Comparison of ENCODE assay signal across 11 cellular contexts in the genomic region with DNA sequence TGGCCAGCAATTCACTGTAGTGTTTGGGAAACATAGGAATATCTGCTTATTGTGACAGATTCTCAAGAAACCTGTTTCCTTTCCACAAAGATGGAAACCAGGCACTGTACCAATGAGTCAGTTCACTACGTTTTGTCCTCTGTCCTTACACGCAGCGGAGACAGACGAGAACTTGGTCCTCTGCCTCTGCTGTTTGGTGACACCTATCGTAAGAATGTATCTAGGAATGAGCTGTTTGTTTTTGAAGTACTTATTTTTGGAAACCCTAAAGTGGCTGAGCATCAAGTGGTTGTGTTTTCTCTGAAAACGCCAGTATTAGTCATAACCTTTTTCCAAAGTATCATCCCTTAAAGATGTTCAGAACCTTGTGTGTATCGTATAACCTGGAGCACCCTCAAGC.
DNase-seq lines count a peak whose midpoint lies in the region; ATAC-seq and TF ChIP-seq lines count a peak whose summit lies in the region.
"Had no signal": no experiment of that assay in that cellular context is flagged by ENCODE, and none has a peak within 500 bp of the region (broad histone marks: within the 10 kb centered on the region; RNA-seq: fewer than 3 reads in every experiment).

No MANE protein-coding gene starts in this region.

- H3K36me3 ChIP-seq in hepatocyte (replicated peaks; ENCODE audit: insufficient read depth, low read depth), result no peaks in the 10 kb centered on the region
- peaks cover 80% of the 10 kb centered on the region for H3K36me3 ChIP-seq in upper lobe of right lung

- intact Hi-C loops in activated CD4-positive, alpha-beta T cell treated with anti-CD3 and anti-CD28 coated beads for 36 hours (cut with DNase I, micrococcal nuclease), result no loop called here
- intact Hi-C loops in upper lobe of right lung (cut with DNase I), result no loop called here

- H3K27me3 Mint-ChIP-seq in activated CD4-positive, alpha-beta T cell treated with anti-CD3 and anti-CD28 coated beads for 36 hours, result no peaks in the 10 kb centered on the region

- TF ChIP-seq CTCF in hepatocyte (IDR thresholded peaks at IDR 0.05; ENCODE audit: poor library complexity) (no peak), upper lobe of right lung (IDR thresholded peaks at IDR 0.05) (no peak)

- 84% methylated on average over 7 of the region's 7 CpGs for WGBS in hepatocyte (ENCODE audit: low lambda C conversion rate, missing lambda C conversion rate)

- H4K20me1 ChIP-seq in hepatocyte (ENCODE audit: insufficient read depth, poor library complexity, severe bottlenecking), result no peaks in the 10 kb centered on the region

- peak; percentile 24 for DNase-seq in activated CD4-positive, alpha-beta T cell treated with anti-CD3 and anti-CD28 coated beads for 36 hours
- DNase-seq in activated CD4-positive, alpha-beta T cell treated with anti-CD3 and anti-CD28 coated beads, Interleukin-2, amount 50 U/mL, for 48 hours, result no peak
- peak; percentile 37 for DNase-seq in amniotic epithelial cell (ENCODE audit: low read depth)
- no peak for DNase-seq in hepatocyte (ENCODE audit: low spot score)
- DNase-seq in upper lobe of right lung, result no peak
- DNase-seq in Ammon's horn (ENCODE audit: low spot score), result no peak
- DNase-seq in OCI-M2 (lab: John Stamatoyannopoulos, UW; ENCODE audit: unreplicated experiment), result no peak
- DNase-seq in NCI-H446 treated with DMSO at 0.1 percent for 48 hours (lab: John Stamatoyannopoulos, UW), result no peak
- DNase-seq: activated T-cell treated with anti-CD3 and anti-CD28 coated beads, Interleukin-2, amount 50 U/mL, for 1 hour; immature natural killer cell had no signal

- no peaks in the 10 kb centered on the region for H3K27me3 ChIP-seq in hepatocyte
- no peaks in the 10 kb centered on the region for H3K27me3 ChIP-seq in upper lobe of right lung

- H3K4me1 ChIP-seq in hepatocyte (ENCODE audit: insufficient read depth) (no peaks in the 10 kb centered on the region), upper lobe of right lung (peaks cover 13% of the 10 kb centered on the region)

- no peak overlapping the region for H3K4me3 Mint-ChIP-seq in activated CD4-positive, alpha-beta T cell treated with anti-CD3 and anti-CD28 coated beads for 36 hours
- H3K4me3 Mint-ChIP-seq: immature natural killer cell had no signal

- H3K36me3 Mint-ChIP-seq in activated CD4-positive, alpha-beta T cell treated with anti-CD3 and anti-CD28 coated beads for 36 hours (ENCODE audit: low read depth), result peaks cover 35% of the 10 kb centered on the region

- peak overlapping the region; percentile 19 for H3K27ac Mint-ChIP-seq in activated CD4-positive, alpha-beta T cell treated with anti-CD3 and anti-CD28 coated beads for 36 hours

- H3K9me2 ChIP-seq in hepatocyte (replicated peaks; ENCODE audit: insufficient read depth), result no peaks in the 10 kb centered on the region

- H2AFZ ChIP-seq in hepatocyte, result no peak overlapping the region

- no peaks in the 10 kb centered on the region for H3K9me3 Mint-ChIP-seq in activated CD4-positive, alpha-beta T cell treated with anti-CD3 and anti-CD28 coated beads for 36 hours (ENCODE audit: low read depth)
- H3K9me3 Mint-ChIP-seq: immature natural killer cell had no signal

- CTCF ChIA-PET in activated CD4-positive, alpha-beta T cell treated with anti-CD3 and anti-CD28 coated beads for 36 hours (lab: Charles Lee), result interaction anchor here (1.1 to 1.8 kb wide), 3 partner anchors 9 to 143 kb away, joined by 3 to 6 read pairs (median 3); no protein-coding TSS in a partner anchor

- no peak overlapping the region for H3K4me3 ChIP-seq in hepatocyte
- no peak overlapping the region for H3K4me3 ChIP-seq in upper lobe of right lung

- H3K79me2 ChIP-seq in hepatocyte, result no peaks in the 10 kb centered on the region

- peaks cover 19% of the 10 kb centered on the region for H3K4me1 Mint-ChIP-seq in activated CD4-positive, alpha-beta T cell treated with anti-CD3 and anti-CD28 coated beads for 36 hours

- H3K9me3 ChIP-seq in hepatocyte (ENCODE audit: low read depth), result no peaks in the 10 kb centered on the region
- H3K9me3 ChIP-seq in upper lobe of right lung, result no peaks in the 10 kb centered on the region

- no peak overlapping the region for H3K4me2 ChIP-seq in hepatocyte

- POLR2A ChIA-PET in activated CD4-positive, alpha-beta T cell treated with anti-CD3 and anti-CD28 coated beads for 36 hours (lab: Charles Lee), result no interaction called here

- peak; percentile 83 for ATAC-seq in activated CD4-positive, alpha-beta T cell treated with anti-CD3 and anti-CD28 coated beads for 36 hours
- peak; percentile 40 for ATAC-seq in upper lobe of right lung

- peak overlapping the region; percentile 62 for H3K27ac ChIP-seq in hepatocyte
- H3K27ac ChIP-seq in upper lobe of right lung, result no peak overlapping the region
- H3K27ac ChIP-seq: 22Rv1 had no signal

Comparison
In these comparisons a context has a peak if more than half of its experiments do, and no peak if none do; other contexts are left out.
1. DNase-seq: peak in activated CD4-positive, alpha-beta T cell treated with anti-CD3 and anti-CD28 coated beads for 36 hours (single experiment) and amniotic epithelial cell (single experiment); none in activated CD4-positive, alpha-beta T cell treated with anti-CD3 and anti-CD28 coated beads, Interleukin-2, amount 50 U/mL, for 48 hours (0 of 2), hepatocyte (single experiment), upper lobe of right lung (single experiment), Ammon's horn (single experiment), OCI-M2 (single experiment) and NCI-H446 treated with DMSO at 0.1 percent for 48 hours (single experiment).